8 cellular contexts compared by ENCODE assay signal in the genomic region with DNA sequence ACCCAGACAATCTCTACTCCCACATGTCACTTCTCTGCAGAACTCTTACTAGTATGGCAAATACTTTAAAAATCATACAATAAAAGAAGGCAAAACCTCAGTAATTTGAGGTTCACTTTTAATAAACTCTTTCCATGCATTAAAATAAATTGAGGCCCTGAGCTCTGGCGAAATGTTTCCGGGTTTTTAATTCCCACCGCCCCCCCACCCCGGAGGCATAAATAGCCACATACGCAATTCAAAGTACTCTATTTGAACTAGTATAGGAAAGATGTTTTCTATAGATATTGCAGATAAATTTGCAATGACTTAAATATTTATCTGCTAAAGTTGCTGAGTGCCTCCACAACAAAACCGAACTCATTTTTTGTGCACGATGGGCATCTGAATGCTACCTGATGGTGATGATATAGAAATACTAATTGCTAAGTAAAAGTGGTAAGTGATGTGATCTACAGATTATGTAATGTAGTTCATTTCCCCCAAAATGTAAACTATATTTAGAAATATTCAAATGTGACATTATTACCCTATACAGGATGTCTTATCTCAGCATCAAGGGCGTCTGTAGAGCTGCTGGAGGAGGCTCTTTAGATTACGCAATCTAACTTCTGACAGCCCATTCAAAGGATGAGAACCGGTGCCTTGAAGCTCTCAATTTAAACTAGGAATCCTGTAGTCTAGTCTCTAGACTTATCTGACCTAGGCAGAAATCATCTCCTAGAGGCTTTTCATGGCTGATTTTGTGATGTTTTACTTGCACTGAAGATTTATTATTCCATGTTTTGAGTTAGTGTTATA. TPM values are rescaled to one million over a fixed set of nuclear protein-coding genes. Genes with fewer than 3 reads are reported as not detected.
A peak's percentile ranks its signal among the peaks of the same experiment; 100 is the strongest.
DNase-seq lines count a peak whose midpoint lies in the region; ATAC-seq and TF ChIP-seq lines count a peak whose summit lies in the region.

No MANE protein-coding gene starts in this region.

- H3K36me3 ChIP-seq in HUES64 (ENCODE audit: insufficient read depth, low read length) = peaks cover 35% of the 10 kb centered on the region
- no peaks in the 10 kb centered on the region for H3K36me3 ChIP-seq in fibroblast of lung (ENCODE audit: control insufficient read depth, insufficient read depth, low read length)
- peaks cover 0 to 8% (median 0%) of the 10 kb centered on the region in 4 donors for H3K36me3 ChIP-seq in sigmoid colon

- peak overlapping the region; percentile 96 for H3K27ac Mint-ChIP-seq in Calu3 (ENCODE audit: unreplicated experiment)
- peak overlapping the region; percentile 85 for H3K27ac Mint-ChIP-seq in T-helper 1 cell treated with Interleukin-12 subunit alpha and Interleukin-12 subunit beta and Interleukin-4 antibody, amounts not matched to agents 30 μg/mL and 1 μg/mL, for 36 hours

- H3K4me3 Mint-ChIP-seq in Calu3 (ENCODE audit: low read depth, unreplicated experiment) = peak overlapping the region; percentile 81
- H3K4me3 Mint-ChIP-seq in T-helper 1 cell treated with Interleukin-12 subunit alpha and Interleukin-12 subunit beta and Interleukin-4 antibody, amounts not matched to agents 30 μg/mL and 1 μg/mL, for 36 hours = peak overlapping the region; percentile 67

- ATAC-seq in HG03135 (IDR thresholded peaks at IDR 0.05; ENCODE audit: unreplicated experiment) = no peak
- ATAC-seq in HG03442 (IDR thresholded peaks at IDR 0.05; ENCODE audit: unreplicated experiment) = no peak

- peak overlapping the region; percentile 88; the same call in 1 of the 2 replicates for H3K27ac ChIP-seq in HUES64 (ENCODE audit: low read depth, low read length)
- H3K27ac ChIP-seq in fibroblast of lung (ENCODE audit: insufficient read depth, low read length) = peak overlapping the region; percentile 94
- H3K27ac ChIP-seq in sigmoid colon = peak overlapping the region; percentile 97 to 100 (median 100)

- H2AFZ ChIP-seq in fibroblast of lung (ENCODE audit: low read length) = no peak overlapping the region

- H3K9me3 ChIP-seq in HUES64 (ENCODE audit: insufficient read depth, low read depth, low read length) = no peaks in the 10 kb centered on the region
- H3K9me3 ChIP-seq in fibroblast of lung (ENCODE audit: control insufficient read depth, insufficient read depth, low read depth, low read length) = no peaks in the 10 kb centered on the region
- no peaks in the 10 kb centered on the region for H3K9me3 ChIP-seq in sigmoid colon

- WGBS in HUES64 = 54% methylated on average over 7 of the region's 10 CpGs
- WGBS in sigmoid colon, 2 donors = 4 to 15% methylated on average over 10 of the region's 10 CpGs

- TF ChIP-seq EP300 in sigmoid colon (IDR thresholded peaks at IDR 0.05) = peak in 1 of 4 donors; percentile 31

- TF ChIP-seq POLR2A in sigmoid colon (IDR thresholded peaks at IDR 0.05) = no peak

- H3K4me3 ChIP-seq in HUES64 (ENCODE audit: low read length) (peak overlapping the region; percentile 67; the same call in 1 of the 2 replicates), fibroblast of lung (replicated peaks in 1 of 4; ENCODE audit: control extremely low read depth in 1 of 4, insufficient read depth in 1 of 4, low read depth in 3 of 4, low read length in 4 of 4) (no peak overlapping the region), sigmoid colon (peak overlapping the region in 1 of 4 donors; percentile 50)

- H3K4me2 ChIP-seq in fibroblast of lung (ENCODE audit: extremely low read depth, insufficient read depth, low read length) = peak overlapping the region; percentile 59

- H3K9me3 Mint-ChIP-seq in Calu3 (ENCODE audit: low read depth, unreplicated experiment) = no peaks in the 10 kb centered on the region
- H3K9me3 Mint-ChIP-seq in T-helper 1 cell treated with Interleukin-12 subunit alpha and Interleukin-12 subunit beta and Interleukin-4 antibody, amounts not matched to agents 30 μg/mL and 1 μg/mL, for 36 hours = no peaks in the 10 kb centered on the region

- H3K9ac ChIP-seq in HUES64 (ENCODE audit: low read depth, low read length) (no peak overlapping the region), fibroblast of lung (ENCODE audit: insufficient read depth, low read length) (no peak overlapping the region)

- H3K79me2 ChIP-seq in fibroblast of lung (ENCODE audit: control insufficient read depth, insufficient read depth, low read length) = peaks cover 38% of the 10 kb centered on the region

- CTCF ChIA-PET in Calu3 (lab: Charles Lee) = interaction anchor here (0.6 to 2.1 kb wide), 11 partner anchors 10 to 886 kb away, joined by 3 to 11 read pairs (median 3); no protein-coding TSS in a partner anchor

- TF ChIP-seq CTCF in Calu3 (IDR thresholded peaks at IDR 0.05; ENCODE audit: unreplicated experiment) (no peak), fibroblast of lung (conservative IDR thresholded peaks at IDR 0.05 in 1 of 2, IDR thresholded peaks at IDR 0.05 in 1 of 2; ENCODE audit: low read depth in 1 of 2, low read length in 2 of 2) (no peak), sigmoid colon (IDR thresholded peaks at IDR 0.05) (no peak)

- H3K4me1 ChIP-seq in HUES64 (ENCODE audit: insufficient read depth, low read length) (peaks cover 66% of the 10 kb centered on the region), fibroblast of lung (ENCODE audit: control insufficient read depth, extremely low read depth, insufficient read depth, low read length) (peaks cover 23% of the 10 kb centered on the region), sigmoid colon (peaks cover 0 to 61% (median 53%) of the 10 kb centered on the region in 4 donors)

- intact Hi-C loops in Calu3 (cut with micrococcal nuclease; ENCODE audit: unreplicated experiment) (loop anchor here (2.0 kb wide), 1 partner anchor 103 kb away; no protein-coding TSS in a partner anchor), sigmoid colon (cut with DNase I) (loop anchor here (2.0 kb wide), 1 partner anchor 57 kb away; no protein-coding TSS in a partner anchor)

- no peak for DNase-seq in Calu3
- DNase-seq in fibroblast of lung (ENCODE audit: low read depth in 2 of 2) = peak; percentile 52 to 75
- DNase-seq in sigmoid colon = no peak
- no peak for DNase-seq in NCI-H524 treated with DMSO at 0.1 percent for 48 hours (lab: John Stamatoyannopoulos, UW)

- peaks cover 78% of the 10 kb centered on the region for H3K36me3 Mint-ChIP-seq in Calu3 (ENCODE audit: insufficient read depth, unreplicated experiment)
- H3K36me3 Mint-ChIP-seq in T-helper 1 cell treated with Interleukin-12 subunit alpha and Interleukin-12 subunit beta and Interleukin-4 antibody, amounts not matched to agents 30 μg/mL and 1 μg/mL, for 36 hours (ENCODE audit: low read depth) = peaks cover 35% of the 10 kb centered on the region

- H3K27me3 ChIP-seq in HUES64 (ENCODE audit: insufficient read depth, low read length) (no peaks in the 10 kb centered on the region), fibroblast of lung (ENCODE audit: control insufficient read depth, insufficient read depth, low read length) (no peaks in the 10 kb centered on the region), sigmoid colon (no peaks in the 10 kb centered on the region)

- no peaks in the 10 kb centered on the region for H4K20me1 ChIP-seq in fibroblast of lung (ENCODE audit: control insufficient read depth, extremely low read depth, insufficient read depth, low read length)

- H3K27me3 Mint-ChIP-seq in Calu3 (ENCODE audit: unreplicated experiment) = no peaks in the 10 kb centered on the region
- H3K27me3 Mint-ChIP-seq in T-helper 1 cell treated with Interleukin-12 subunit alpha and Interleukin-12 subunit beta and Interleukin-4 antibody, amounts not matched to agents 30 μg/mL and 1 μg/mL, for 36 hours (ENCODE audit: low read depth) = no peaks in the 10 kb centered on the region

- H3K4me1 Mint-ChIP-seq in Calu3 (ENCODE audit: low read depth, unreplicated experiment) = peaks cover 47% of the 10 kb centered on the region
- peaks cover 56% of the 10 kb centered on the region for H3K4me1 Mint-ChIP-seq in T-helper 1 cell treated with Interleukin-12 subunit alpha and Interleukin-12 subunit beta and Interleukin-4 antibody, amounts not matched to agents 30 μg/mL and 1 μg/mL, for 36 hours (ENCODE audit: low read depth)

- BruUV-seq in Calu3 (replicated peaks; lab: Mats Ljungman, UMichigan) = no TSS peak

RNA-seq across cellular contexts. Expression of a gene that starts 8.6 kb away (rescaled TPM):
- total RNA-seq in Calu3 (2022) = 192 and 196 TPM in 2 replicates
- 35.5 TPM for polyA plus RNA-seq in HUES64 (2013, experiment 1 of 2)
- polyA plus RNA-seq in HUES64 (2013, experiment 2 of 2) = 43.3 TPM
- 71.8 and 113 TPM in 2 replicates for total RNA-seq in fibroblast of lung
- 17.8 and 28.2 TPM in 2 replicates for polyA plus RNA-seq in fibroblast of lung
- polyA plus RNA-seq in fibroblast of lung (2012) = 28.9 and 44.7 TPM in 2 replicates
- polyA minus RNA-seq in fibroblast of lung (ENCODE audit: low replicate concordance) = 38.6 and 48.1 TPM in 2 replicates
- total RNA-seq in sigmoid colon = 10 to 100 TPM; 43.8 to 80.9 (median 55.5) TPM
- polyA plus RNA-seq in sigmoid colon = 10 to 100 TPM; 39.1 to 86.9 (median 66.1) TPM

Comparison
In these comparisons a context has a peak if more than half of its experiments do, and no peak if none do; other contexts are left out.
1. DNase-seq: peak in fibroblast of lung (2 of 2); none in Calu3 (single experiment), sigmoid colon (single experiment) and NCI-H524 treated with DMSO at 0.1 percent for 48 hours (single experiment).
2. Peak in every context shown above with its lines, with median percentiles within 50 percentile points of each other: H3K27ac ChIP-seq.